9 cellular contexts compared by ENCODE assay signal in genomic region chr14:63435838-63436237, GRCh38.
DNase-seq lines count a peak whose midpoint lies in the region; ATAC-seq, FAIRE-seq and TF ChIP-seq lines count a peak whose summit lies in the region.
"Had no signal": no experiment of that assay in that cellular context is flagged by ENCODE, and none has a peak within 500 bp of the region (broad histone marks: within the 10 kb centered on the region; RNA-seq: fewer than 3 reads in every experiment).

No MANE protein-coding gene starts in this region.

- H3K4me3 ChIP-seq in OCI-LY7 (ENCODE audit: low read depth, low read length, poor library complexity, severe bottlenecking) (peak overlapping the region; percentile 43), gastroesophageal sphincter (peak overlapping the region in 1 of 2 donors; percentile 11)

- no peak for TF ChIP-seq POLR2A in gastroesophageal sphincter (IDR thresholded peaks at IDR 0.05)
- no peak for TF ChIP-seq POLR2A in H54 (IDR thresholded peaks at IDR 0.05; ENCODE audit: low read depth, low read length)

- H3K27ac Mint-ChIP-seq in osteocyte (ENCODE audit: unreplicated experiment): peak overlapping the region; percentile 75

- 8 to 13% methylated on average over 5 of the region's 5 CpGs for WGBS in gastroesophageal sphincter (ENCODE audit: low coverage in 1 of 2), 2 donors

- intact Hi-C loops in OCI-LY7 (cut with micrococcal nuclease; ENCODE audit: unreplicated experiment): no loop called here

- no peak for FAIRE-seq in H54 (lab: Jason Lieb, UNC)

- H3K27me3 Mint-ChIP-seq in osteocyte (ENCODE audit: unreplicated experiment): no peaks in the 10 kb centered on the region

- POLR2A ChIA-PET in OCI-LY7 (lab: Charles Lee): no interaction called here

- H3K4me2 ChIP-seq in OCI-LY7 (ENCODE audit: low read length): peak overlapping the region; percentile 69

- H2AFZ ChIP-seq in OCI-LY7 (ENCODE audit: low read length): no peak overlapping the region

- H3K36me3 Mint-ChIP-seq in osteocyte (ENCODE audit: unreplicated experiment): no peaks in the 10 kb centered on the region

- DNase-seq in AG08396 (ENCODE audit: low spot score) (peak; percentile 82), OCI-LY7 (ENCODE audit: low spot score) (peak; percentile 54), osteocyte (ENCODE audit: extremely low spot score, unreplicated experiment) (no peak), H54 (ENCODE audit: insufficient read length, low spot score) (no peak), NCI-H526 (lab: John Stamatoyannopoulos, UW) (no peak)
- DNase-seq: NCI-H2227 treated with DMSO at 0.1 percent for 48 hours had no signal

- no peaks in the 10 kb centered on the region for H3K9me2 ChIP-seq in OCI-LY7 (ENCODE audit: insufficient read depth, low read length)

- peaks cover 55% of the 10 kb centered on the region for H3K4me1 Mint-ChIP-seq in osteocyte (ENCODE audit: unreplicated experiment)

- H3K4me3 Mint-ChIP-seq in osteocyte (ENCODE audit: unreplicated experiment): no peak overlapping the region

- peaks cover under 1% of the 10 kb centered on the region; the same call in 1 of the 2 replicates for H3K36me3 ChIP-seq in OCI-LY7 (ENCODE audit: insufficient read depth, low read length)
- no peaks in the 10 kb centered on the region for H3K36me3 ChIP-seq in gastroesophageal sphincter

- H3K4me1 ChIP-seq in OCI-LY7 (ENCODE audit: insufficient read depth, low read length, poor library complexity, severe bottlenecking) (peaks cover 43% of the 10 kb centered on the region), gastroesophageal sphincter (peaks cover 37 to 89% (median 38%) of the 10 kb centered on the region in 3 donors)

- peaks cover 38% of the 10 kb centered on the region; the same call in 1 of the 2 replicates for H3K79me2 ChIP-seq in OCI-LY7 (ENCODE audit: insufficient read depth, low read depth, low read length)

- BruUV-seq in OCI-LY7 (replicated peaks; lab: Mats Ljungman, UMichigan): no TSS peak

- CTCF ChIA-PET in OCI-LY7 (lab: Charles Lee; ENCODE audit: unreplicated experiment): no interaction called here

- no peaks in the 10 kb centered on the region for H3K27me3 ChIP-seq in gastroesophageal sphincter

- no peak for TF ChIP-seq EP300 in gastroesophageal sphincter (IDR thresholded peaks at IDR 0.05)

- peak; percentile 93 for ATAC-seq in gastroesophageal sphincter
- ATAC-seq in HG03095 (IDR thresholded peaks at IDR 0.05; ENCODE audit: unreplicated experiment): no peak
- no peak for ATAC-seq in GM19035 (IDR thresholded peaks at IDR 0.05; ENCODE audit: unreplicated experiment)

- no peaks in the 10 kb centered on the region for H4K20me1 ChIP-seq in OCI-LY7 (ENCODE audit: insufficient read depth, low read length)

- H3K27ac ChIP-seq in OCI-LY7 (ENCODE audit: low read depth, low read length, poor library complexity, severe bottlenecking) (peak overlapping the region; percentile 52), gastroesophageal sphincter (peak overlapping the region; percentile 74 to 84 (median 82))

- H3K9me3 ChIP-seq in OCI-LY7 (ENCODE audit: low read length): no peaks in the 10 kb centered on the region
- no peaks in the 10 kb centered on the region for H3K9me3 ChIP-seq in gastroesophageal sphincter

- TF ChIP-seq CTCF in OCI-LY7 (conservative IDR thresholded peaks at IDR 0.05; ENCODE audit: low read length): no peak
- TF ChIP-seq CTCF in gastroesophageal sphincter (IDR thresholded peaks at IDR 0.05): no peak
- no peak for TF ChIP-seq CTCF in osteocyte (IDR thresholded peaks at IDR 0.05)

- no peaks in the 10 kb centered on the region for H3K9me3 Mint-ChIP-seq in osteocyte (ENCODE audit: unreplicated experiment)

Comparison
In these comparisons a context has a peak if more than half of its experiments do, and no peak if none do; other contexts are left out.
1. DNase-seq: peak in AG08396 (single experiment) and OCI-LY7 (single experiment); none in osteocyte (single experiment), H54 (single experiment) and NCI-H526 (0 of 2).